Comparison of ENCODE assay signal across 12 cellular contexts in the genomic region with DNA sequence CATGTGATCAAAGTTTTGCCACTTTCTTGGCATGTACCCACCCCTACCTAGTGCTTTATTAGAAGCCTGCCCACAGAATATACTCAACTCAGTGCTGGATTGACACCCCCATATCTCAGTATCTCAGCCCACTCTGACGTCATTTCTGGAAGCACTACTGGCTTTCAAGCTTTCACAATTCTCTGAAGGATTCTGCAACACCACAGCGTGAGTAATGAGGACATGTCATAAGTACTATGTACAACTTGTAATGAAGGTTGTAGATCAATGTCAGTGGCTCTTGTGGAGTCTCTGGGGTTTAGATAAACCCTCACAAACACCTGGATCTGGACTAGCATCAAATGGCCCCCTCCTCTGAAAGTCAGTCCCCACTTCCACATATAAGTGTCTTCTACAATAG. TPM values are rescaled to one million over a fixed set of nuclear protein-coding genes. Genes with fewer than 3 reads are reported as not detected.
A peak's percentile ranks its signal among the peaks of the same experiment; 100 is the strongest.
DNase-seq lines count a peak whose midpoint lies in the region; ATAC-seq and TF ChIP-seq lines count a peak whose summit lies in the region.
"Had no signal": no experiment of that assay in that cellular context is flagged by ENCODE, and none has a peak within 500 bp of the region (broad histone marks: within the 10 kb centered on the region; RNA-seq: fewer than 3 reads in every experiment).

No MANE protein-coding gene starts in this region.

- H3K9me3 ChIP-seq in lung (ENCODE audit: control insufficient read depth in 2 of 2, insufficient read depth in 1 of 2, low read length in 1 of 2): peaks cover 0 to 9% of the 10 kb centered on the region in 2 donors
- H3K9me3 ChIP-seq in ascending aorta: peaks cover 1 to 23% of the 10 kb centered on the region in 2 donors
- H3K9me3 ChIP-seq: adrenal gland had no signal

- intact Hi-C loops in CD14-positive monocyte (cut with micrococcal nuclease): no loop called here
- intact Hi-C loops in ascending aorta (cut with DNase I): no loop called here

- H3K4me3 ChIP-seq in astrocyte of the spinal cord (ENCODE audit: low read depth, low read length) (no peak overlapping the region), lung (no peak overlapping the region), ascending aorta (no peak overlapping the region)
- H3K4me3 ChIP-seq: adrenal gland had no signal

- 19 to 36% methylated on average over 2 of the region's 2 CpGs for WGBS in lung, 2 donors

- H3K27ac ChIP-seq in lung (ENCODE audit: low read depth in 1 of 2, low read length in 1 of 2) (no peak overlapping the region), ascending aorta (no peak overlapping the region)
- H3K27ac ChIP-seq: adrenal gland had no signal

- H3K4me3 Mint-ChIP-seq in CD14-positive monocyte: no peak overlapping the region

- H3K4me1 ChIP-seq in lung (ENCODE audit: control insufficient read depth in 2 of 2, insufficient read depth in 2 of 2, low read length in 2 of 2) (peaks cover 0 to 2% of the 10 kb centered on the region in 2 donors), ascending aorta (no peaks in the 10 kb centered on the region)
- H3K4me1 ChIP-seq: adrenal gland had no signal

- H3K27me3 ChIP-seq in lung (ENCODE audit: control insufficient read depth, insufficient read depth): no peaks in the 10 kb centered on the region
- no peaks in the 10 kb centered on the region for H3K27me3 ChIP-seq in ascending aorta
- H3K27me3 ChIP-seq: adrenal gland had no signal

- in situ Hi-C loops in astrocyte of the spinal cord (cut with HindIII; ENCODE audit: low sequenced_read_pairs): no loop called here

- no peaks in the 10 kb centered on the region for H3K36me3 ChIP-seq in lung (ENCODE audit: control insufficient read depth in 2 of 2, insufficient read depth in 2 of 2, low read length in 2 of 2)
- no peaks in the 10 kb centered on the region for H3K36me3 ChIP-seq in ascending aorta
- H3K36me3 ChIP-seq: adrenal gland had no signal

- no peaks in the 10 kb centered on the region for H3K27me3 Mint-ChIP-seq in CD14-positive monocyte (ENCODE audit: low read depth in 3 of 3)

- H3K9me3 Mint-ChIP-seq in CD14-positive monocyte: peaks cover 17 to 31% (median 22%) of the 10 kb centered on the region in 7 donors

- TF ChIP-seq CTCF in CD14-positive monocyte (IDR thresholded peaks at IDR 0.05) (no peak), astrocyte of the spinal cord (IDR thresholded peaks at IDR 0.05; ENCODE audit: low read depth, low read length) (no peak), lung (IDR thresholded peaks at IDR 0.05; ENCODE audit: control extremely low read depth, extremely low read depth) (no peak), ascending aorta (IDR thresholded peaks at IDR 0.05) (no peak)

- H3K27ac Mint-ChIP-seq in CD14-positive monocyte: peak overlapping the region; percentile 6 to 85 (median 74)

- H3K4me1 Mint-ChIP-seq in CD14-positive monocyte: peaks cover 9% of the 10 kb centered on the region

- no peaks in the 10 kb centered on the region for H3K36me3 Mint-ChIP-seq in CD14-positive monocyte

- ATAC-seq in lung (ENCODE audit: insufficient read depth, low FRiP score) (peak; percentile 70), GM21717 (IDR thresholded peaks at IDR 0.05; ENCODE audit: unreplicated experiment) (no peak), HG03135 (IDR thresholded peaks at IDR 0.05; ENCODE audit: unreplicated experiment) (no peak)

- peak; percentile 62 for DNase-seq in CD14-positive monocyte (ENCODE audit: low spot score)
- peak; percentile 16 for DNase-seq in HuH-7 (ENCODE audit: low spot score)
- DNase-seq in astrocyte of the spinal cord (ENCODE audit: low read depth, low spot score): peak; percentile 12
- DNase-seq in lung (ENCODE audit: low spot score): peak; percentile 62
- no peak for DNase-seq in ascending aorta (ENCODE audit: low spot score in 2 of 2)
- DNase-seq in dermis blood vessel endothelial cell: no peak
- DNase-seq: activated CD4-positive, alpha-beta T cell treated with anti-CD3 and anti-CD28 coated beads for 4 hours; NCI-H2107; SHP77 had no signal

RNA-seq across cellular contexts. Expression of gene TNFSF4, which starts 57.2 kb away (rescaled TPM):
- under 1 TPM; 0.38 to 0.40 TPM for polyA plus RNA-seq in CD14-positive monocyte
- total RNA-seq in lung: 1 to 10 TPM; 1.2 to 2.5 TPM
- polyA plus RNA-seq in lung: 1 to 10 TPM in 1 of 2 donors, under 1 TPM in 1; 0.59 to 1.0 TPM
- 0.75 TPM for total RNA-seq in ascending aorta
- total RNA-seq in dermis blood vessel endothelial cell: 2.7 TPM in 2 replicates

Comparison
In these comparisons a context has a peak if more than half of its experiments do, and no peak if none do; other contexts are left out.
1. DNase-seq: peak in CD14-positive monocyte (single experiment), HuH-7 (single experiment), astrocyte of the spinal cord (single experiment) and lung (single experiment); none in ascending aorta (0 of 2) and dermis blood vessel endothelial cell (single experiment).